Comparison of ENCODE assay signal across 2 cellular contexts in the genomic region with DNA sequence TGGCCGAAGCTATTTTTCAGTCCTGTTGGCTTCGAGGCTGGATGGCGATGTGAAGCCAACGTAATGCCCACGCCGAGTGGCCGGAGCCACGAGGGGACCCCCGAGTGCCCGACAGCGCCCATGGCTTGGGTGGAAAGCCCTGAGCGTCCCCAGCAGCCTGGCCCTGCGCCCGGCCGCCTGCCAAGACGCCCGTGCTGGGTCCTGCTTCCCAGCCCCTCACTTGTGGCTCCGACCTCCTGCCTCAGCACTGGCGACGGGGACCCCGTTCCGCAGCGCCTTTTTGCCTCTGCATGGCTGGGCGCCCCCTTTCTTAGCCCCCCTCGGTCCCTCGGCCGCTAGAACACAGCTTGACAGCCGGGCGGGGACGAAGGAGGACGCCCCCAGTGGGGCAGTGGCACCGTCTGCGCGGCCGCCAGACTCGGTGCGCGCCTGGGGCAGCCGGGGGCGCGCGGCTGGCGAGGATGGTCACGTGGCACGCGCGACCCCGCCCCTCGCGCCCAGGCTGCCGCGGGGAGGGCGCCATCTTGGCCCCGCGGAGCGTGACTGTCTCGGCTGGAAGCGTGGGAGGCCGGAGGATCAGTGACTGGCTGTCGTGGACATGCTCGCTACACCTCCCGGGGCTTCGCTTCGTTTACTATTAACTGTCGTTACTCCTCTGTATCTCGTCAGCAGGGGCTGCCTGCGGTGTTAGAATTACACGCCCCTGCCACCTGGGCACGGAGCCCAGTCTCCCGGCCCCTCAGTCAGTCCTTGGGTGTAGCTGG.
TF ChIP-seq lines count a peak whose summit lies in the region.

No MANE protein-coding gene starts in this region.

TF ChIP-seq in HEK293, 187 proteins besides CTCF, POLR2A, EP300 and RAD21 (continued from another document and continues in another):
- TF ChIP-seq, protein P1, sequence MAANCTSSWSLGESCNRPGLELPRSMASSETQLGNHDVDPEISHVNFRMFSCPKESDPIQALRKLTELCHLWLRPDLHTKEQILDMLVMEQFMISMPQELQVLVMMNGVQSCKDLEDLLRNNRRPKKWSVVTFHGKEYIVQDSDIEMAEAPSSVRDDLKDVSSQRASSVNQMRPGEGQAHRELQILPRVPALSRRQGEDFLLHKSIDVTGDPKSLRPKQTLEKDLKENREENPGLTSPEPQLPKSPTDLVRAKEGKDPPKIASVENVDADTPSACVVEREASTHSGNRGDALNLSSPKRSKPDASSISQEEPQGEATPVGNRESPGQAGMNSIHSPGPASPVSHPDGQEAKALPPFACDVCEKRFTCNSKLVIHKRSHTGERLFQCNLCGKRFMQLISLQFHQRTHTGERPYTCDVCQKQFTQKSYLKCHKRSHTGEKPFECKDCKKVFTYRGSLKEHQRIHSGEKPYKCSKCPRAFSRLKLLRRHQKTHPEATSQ (tag by site-specific recombination; IDR thresholded peaks at IDR 0.05): no peak
- no peak for TF ChIP-seq ZBTB21 (tag by site-specific recombination; IDR thresholded peaks at IDR 0.05)
- TF ChIP-seq ZNF521 (tag by site-specific recombination; IDR thresholded peaks at IDR 0.05): no peak
- no peak for TF ChIP-seq ZSCAN30 (tag by site-specific recombination; IDR thresholded peaks at IDR 0.05)
- TF ChIP-seq, protein P2, sequence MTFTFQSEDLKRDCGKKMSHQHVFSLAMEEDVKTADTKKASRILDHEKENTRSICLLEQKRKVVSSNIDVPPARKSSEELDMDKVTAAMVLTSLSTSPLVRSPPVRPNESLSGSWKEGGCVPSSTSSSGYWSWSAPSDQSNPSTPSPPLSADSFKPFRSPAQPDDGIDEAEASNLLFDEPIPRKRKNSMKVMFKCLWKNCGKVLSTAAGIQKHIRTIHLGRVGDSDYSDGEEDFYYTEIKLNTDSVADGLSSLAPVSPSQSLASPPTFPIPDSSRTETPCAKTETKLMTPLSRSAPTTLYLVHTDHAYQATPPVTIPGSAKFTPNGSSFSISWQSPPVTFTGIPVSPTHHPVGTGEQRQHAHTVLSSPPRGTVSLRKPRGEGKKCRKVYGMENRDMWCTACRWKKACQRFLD (tag by site-specific recombination; IDR thresholded peaks at IDR 0.05): no peak
- TF ChIP-seq, protein P3, sequence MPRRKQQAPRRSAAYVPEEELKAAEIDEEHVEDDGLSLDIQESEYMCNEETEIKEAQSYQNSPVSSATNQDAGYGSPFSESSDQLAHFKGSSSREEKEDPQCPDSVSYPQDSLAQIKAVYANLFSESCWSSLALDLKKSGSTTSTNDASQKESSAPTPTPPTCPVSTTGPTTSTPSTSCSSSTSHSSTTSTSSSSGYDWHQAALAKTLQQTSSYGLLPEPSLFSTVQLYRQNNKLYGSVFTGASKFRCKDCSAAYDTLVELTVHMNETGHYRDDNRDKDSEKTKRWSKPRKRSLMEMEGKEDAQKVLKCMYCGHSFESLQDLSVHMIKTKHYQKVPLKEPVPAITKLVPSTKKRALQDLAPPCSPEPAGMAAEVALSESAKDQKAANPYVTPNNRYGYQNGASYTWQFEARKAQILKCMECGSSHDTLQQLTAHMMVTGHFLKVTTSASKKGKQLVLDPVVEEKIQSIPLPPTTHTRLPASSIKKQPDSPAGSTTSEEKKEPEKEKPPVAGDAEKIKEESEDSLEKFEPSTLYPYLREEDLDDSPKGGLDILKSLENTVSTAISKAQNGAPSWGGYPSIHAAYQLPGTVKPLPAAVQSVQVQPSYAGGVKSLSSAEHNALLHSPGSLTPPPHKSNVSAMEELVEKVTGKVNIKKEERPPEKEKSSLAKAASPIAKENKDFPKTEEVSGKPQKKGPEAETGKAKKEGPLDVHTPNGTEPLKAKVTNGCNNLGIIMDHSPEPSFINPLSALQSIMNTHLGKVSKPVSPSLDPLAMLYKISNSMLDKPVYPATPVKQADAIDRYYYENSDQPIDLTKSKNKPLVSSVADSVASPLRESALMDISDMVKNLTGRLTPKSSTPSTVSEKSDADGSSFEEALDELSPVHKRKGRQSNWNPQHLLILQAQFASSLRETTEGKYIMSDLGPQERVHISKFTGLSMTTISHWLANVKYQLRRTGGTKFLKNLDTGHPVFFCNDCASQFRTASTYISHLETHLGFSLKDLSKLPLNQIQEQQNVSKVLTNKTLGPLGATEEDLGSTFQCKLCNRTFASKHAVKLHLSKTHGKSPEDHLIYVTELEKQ (tag by site-specific recombination; IDR thresholded peaks at IDR 0.05; ENCODE audit: borderline replicate concordance): no peak
- TF ChIP-seq, protein P4, sequence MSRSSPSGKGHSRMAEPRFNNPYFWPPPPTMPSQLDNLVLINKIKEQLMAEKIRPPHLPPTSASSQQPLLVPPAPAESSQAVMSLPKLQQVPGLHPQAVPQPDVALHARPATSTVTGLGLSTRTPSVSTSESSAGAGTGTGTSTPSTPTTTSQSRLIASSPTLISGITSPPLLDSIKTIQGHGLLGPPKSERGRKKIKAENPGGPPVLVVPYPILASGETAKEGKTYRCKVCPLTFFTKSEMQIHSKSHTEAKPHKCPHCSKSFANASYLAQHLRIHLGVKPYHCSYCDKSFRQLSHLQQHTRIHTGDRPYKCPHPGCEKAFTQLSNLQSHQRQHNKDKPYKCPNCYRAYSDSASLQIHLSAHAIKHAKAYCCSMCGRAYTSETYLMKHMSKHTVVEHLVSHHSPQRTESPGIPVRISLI (tag by site-specific recombination; IDR thresholded peaks at IDR 0.05): no peak
- no peak for TF ChIP-seq ZNF202 (tag by site-specific recombination; IDR thresholded peaks at IDR 0.05; ENCODE audit: borderline replicate concordance)
- TF ChIP-seq HOXD13 (CRISPR knock-in tag; IDR thresholded peaks at IDR 0.05; ENCODE audit: borderline replicate concordance): no peak
- no peak for TF ChIP-seq ZNF132 (tag by site-specific recombination; IDR thresholded peaks at IDR 0.05; ENCODE audit: borderline replicate concordance)
- TF ChIP-seq, protein P5, sequence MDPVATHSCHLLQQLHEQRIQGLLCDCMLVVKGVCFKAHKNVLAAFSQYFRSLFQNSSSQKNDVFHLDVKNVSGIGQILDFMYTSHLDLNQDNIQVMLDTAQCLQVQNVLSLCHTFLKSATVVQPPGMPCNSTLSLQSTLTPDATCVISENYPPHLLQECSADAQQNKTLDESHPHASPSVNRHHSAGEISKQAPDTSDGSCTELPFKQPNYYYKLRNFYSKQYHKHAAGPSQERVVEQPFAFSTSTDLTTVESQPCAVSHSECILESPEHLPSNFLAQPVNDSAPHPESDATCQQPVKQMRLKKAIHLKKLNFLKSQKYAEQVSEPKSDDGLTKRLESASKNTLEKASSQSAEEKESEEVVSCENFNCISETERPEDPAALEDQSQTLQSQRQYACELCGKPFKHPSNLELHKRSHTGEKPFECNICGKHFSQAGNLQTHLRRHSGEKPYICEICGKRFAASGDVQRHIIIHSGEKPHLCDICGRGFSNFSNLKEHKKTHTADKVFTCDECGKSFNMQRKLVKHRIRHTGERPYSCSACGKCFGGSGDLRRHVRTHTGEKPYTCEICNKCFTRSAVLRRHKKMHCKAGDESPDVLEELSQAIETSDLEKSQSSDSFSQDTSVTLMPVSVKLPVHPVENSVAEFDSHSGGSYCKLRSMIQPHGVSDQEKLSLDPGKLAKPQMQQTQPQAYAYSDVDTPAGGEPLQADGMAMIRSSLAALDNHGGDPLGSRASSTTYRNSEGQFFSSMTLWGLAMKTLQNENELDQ (tag by site-specific recombination; IDR thresholded peaks at IDR 0.05; ENCODE audit: low read depth): no peak
- TF ChIP-seq KLF7 (tag by site-specific recombination; IDR thresholded peaks at IDR 0.05; ENCODE audit: borderline replicate concordance): no peak
- TF ChIP-seq ZNF776 (tag by site-specific recombination; IDR thresholded peaks at IDR 0.05; ENCODE audit: borderline replicate concordance): no peak

TF ChIP-seq in GM12878, 131 proteins besides CTCF, POLR2A, EP300 and RAD21 (continued from another document and continues in another):
- TF ChIP-seq STAT3 (IDR thresholded peaks at IDR 0.05; ENCODE audit: low read depth, low read length) (no peak), HDAC2 (IDR thresholded peaks at IDR 0.05) (no peak), NR2F1 (conservative IDR thresholded peaks at IDR 0.05) (peak; percentile 47), ETV6 (conservative IDR thresholded peaks at IDR 0.05 in 1 of 2, IDR thresholded peaks at IDR 0.05 in 1 of 2; ENCODE audit: borderline replicate concordance in 1 of 2, low read depth in 1 of 2) (no peak), RELA (IDR thresholded peaks at IDR 0.05; ENCODE audit: borderline replicate concordance, partially characterized antibody) (peak; percentile 45), HDGF (IDR thresholded peaks at IDR 0.05) (no peak), STAT1 (conservative IDR thresholded peaks at IDR 0.05) (no peak), EZH2 (IDR thresholded peaks at IDR 0.05; ENCODE audit: borderline replicate concordance, control insufficient read depth, low read depth, low read length) (no peak), SREBF2 (IDR thresholded peaks at IDR 0.05; ENCODE audit: low read length) (no peak)
- TF ChIP-seq, protein P6, sequence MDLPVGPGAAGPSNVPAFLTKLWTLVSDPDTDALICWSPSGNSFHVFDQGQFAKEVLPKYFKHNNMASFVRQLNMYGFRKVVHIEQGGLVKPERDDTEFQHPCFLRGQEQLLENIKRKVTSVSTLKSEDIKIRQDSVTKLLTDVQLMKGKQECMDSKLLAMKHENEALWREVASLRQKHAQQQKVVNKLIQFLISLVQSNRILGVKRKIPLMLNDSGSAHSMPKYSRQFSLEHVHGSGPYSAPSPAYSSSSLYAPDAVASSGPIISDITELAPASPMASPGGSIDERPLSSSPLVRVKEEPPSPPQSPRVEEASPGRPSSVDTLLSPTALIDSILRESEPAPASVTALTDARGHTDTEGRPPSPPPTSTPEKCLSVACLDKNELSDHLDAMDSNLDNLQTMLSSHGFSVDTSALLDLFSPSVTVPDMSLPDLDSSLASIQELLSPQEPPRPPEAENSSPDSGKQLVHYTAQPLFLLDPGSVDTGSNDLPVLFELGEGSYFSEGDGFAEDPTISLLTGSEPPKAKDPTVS (IDR thresholded peaks at IDR 0.05; ENCODE audit: low read depth, low read length): no peak
- TF ChIP-seq, protein P7, sequence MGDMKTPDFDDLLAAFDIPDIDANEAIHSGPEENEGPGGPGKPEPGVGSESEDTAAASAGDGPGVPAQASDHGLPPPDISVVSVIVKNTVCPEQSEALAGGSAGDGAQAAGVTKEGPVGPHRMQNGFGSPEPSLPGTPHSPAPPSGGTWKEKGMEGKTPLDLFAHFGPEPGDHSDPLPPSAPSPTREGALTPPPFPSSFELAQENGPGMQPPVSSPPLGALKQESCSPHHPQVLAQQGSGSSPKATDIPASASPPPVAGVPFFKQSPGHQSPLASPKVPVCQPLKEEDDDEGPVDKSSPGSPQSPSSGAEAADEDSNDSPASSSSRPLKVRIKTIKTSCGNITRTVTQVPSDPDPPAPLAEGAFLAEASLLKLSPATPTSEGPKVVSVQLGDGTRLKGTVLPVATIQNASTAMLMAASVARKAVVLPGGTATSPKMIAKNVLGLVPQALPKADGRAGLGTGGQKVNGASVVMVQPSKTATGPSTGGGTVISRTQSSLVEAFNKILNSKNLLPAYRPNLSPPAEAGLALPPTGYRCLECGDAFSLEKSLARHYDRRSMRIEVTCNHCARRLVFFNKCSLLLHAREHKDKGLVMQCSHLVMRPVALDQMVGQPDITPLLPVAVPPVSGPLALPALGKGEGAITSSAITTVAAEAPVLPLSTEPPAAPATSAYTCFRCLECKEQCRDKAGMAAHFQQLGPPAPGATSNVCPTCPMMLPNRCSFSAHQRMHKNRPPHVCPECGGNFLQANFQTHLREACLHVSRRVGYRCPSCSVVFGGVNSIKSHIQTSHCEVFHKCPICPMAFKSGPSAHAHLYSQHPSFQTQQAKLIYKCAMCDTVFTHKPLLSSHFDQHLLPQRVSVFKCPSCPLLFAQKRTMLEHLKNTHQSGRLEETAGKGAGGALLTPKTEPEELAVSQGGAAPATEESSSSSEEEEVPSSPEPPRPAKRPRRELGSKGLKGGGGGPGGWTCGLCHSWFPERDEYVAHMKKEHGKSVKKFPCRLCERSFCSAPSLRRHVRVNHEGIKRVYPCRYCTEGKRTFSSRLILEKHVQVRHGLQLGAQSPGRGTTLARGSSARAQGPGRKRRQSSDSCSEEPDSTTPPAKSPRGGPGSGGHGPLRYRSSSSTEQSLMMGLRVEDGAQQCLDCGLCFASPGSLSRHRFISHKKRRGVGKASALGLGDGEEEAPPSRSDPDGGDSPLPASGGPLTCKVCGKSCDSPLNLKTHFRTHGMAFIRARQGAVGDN (IDR thresholded peaks at IDR 0.05): peak; percentile 90
- TF ChIP-seq, protein P8, sequence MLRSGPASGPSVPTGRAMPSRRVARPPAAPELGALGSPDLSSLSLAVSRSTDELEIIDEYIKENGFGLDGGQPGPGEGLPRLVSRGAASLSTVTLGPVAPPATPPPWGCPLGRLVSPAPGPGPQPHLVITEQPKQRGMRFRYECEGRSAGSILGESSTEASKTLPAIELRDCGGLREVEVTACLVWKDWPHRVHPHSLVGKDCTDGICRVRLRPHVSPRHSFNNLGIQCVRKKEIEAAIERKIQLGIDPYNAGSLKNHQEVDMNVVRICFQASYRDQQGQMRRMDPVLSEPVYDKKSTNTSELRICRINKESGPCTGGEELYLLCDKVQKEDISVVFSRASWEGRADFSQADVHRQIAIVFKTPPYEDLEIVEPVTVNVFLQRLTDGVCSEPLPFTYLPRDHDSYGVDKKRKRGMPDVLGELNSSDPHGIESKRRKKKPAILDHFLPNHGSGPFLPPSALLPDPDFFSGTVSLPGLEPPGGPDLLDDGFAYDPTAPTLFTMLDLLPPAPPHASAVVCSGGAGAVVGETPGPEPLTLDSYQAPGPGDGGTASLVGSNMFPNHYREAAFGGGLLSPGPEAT (IDR thresholded peaks at IDR 0.05; ENCODE audit: low read depth): 0 out of 2 replicates have a peak, but pooled peaks have one; percentile 16
- TF ChIP-seq, protein P9, sequence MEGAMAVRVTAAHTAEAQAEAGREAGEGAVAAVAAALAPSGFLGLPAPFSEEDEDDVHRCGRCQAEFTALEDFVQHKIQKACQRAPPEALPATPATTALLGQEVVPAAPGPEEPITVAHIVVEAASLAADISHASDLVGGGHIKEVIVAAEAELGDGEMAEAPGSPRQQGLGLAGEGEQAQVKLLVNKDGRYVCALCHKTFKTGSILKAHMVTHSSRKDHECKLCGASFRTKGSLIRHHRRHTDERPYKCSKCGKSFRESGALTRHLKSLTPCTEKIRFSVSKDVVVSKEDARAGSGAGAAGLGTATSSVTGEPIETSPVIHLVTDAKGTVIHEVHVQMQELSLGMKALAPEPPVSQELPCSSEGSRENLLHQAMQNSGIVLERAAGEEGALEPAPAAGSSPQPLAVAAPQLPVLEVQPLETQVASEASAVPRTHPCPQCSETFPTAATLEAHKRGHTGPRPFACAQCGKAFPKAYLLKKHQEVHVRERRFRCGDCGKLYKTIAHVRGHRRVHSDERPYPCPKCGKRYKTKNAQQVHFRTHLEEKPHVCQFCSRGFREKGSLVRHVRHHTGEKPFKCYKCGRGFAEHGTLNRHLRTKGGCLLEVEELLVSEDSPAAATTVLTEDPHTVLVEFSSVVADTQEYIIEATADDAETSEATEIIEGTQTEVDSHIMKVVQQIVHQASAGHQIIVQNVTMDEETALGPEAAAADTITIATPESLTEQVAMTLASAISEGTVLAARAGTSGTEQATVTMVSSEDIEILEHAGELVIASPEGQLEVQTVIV (IDR thresholded peaks at IDR 0.05; ENCODE audit: borderline replicate concordance, partially characterized antibody): no peak
- TF ChIP-seq, protein P10, sequence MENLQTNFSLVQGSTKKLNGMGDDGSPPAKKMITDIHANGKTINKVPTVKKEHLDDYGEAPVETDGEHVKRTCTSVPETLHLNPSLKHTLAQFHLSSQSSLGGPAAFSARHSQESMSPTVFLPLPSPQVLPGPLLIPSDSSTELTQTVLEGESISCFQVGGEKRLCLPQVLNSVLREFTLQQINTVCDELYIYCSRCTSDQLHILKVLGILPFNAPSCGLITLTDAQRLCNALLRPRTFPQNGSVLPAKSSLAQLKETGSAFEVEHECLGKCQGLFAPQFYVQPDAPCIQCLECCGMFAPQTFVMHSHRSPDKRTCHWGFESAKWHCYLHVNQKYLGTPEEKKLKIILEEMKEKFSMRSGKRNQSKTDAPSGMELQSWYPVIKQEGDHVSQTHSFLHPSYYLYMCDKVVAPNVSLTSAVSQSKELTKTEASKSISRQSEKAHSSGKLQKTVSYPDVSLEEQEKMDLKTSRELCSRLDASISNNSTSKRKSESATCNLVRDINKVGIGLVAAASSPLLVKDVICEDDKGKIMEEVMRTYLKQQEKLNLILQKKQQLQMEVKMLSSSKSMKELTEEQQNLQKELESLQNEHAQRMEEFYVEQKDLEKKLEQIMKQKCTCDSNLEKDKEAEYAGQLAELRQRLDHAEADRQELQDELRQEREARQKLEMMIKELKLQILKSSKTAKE (IDR thresholded peaks at IDR 0.05; ENCODE audit: low read depth, poor library complexity, severe bottlenecking): peak; percentile 40
